In genomic region chr7:10707519-10707918, GRCh38 we compare ENCODE assay signal across 1 cellular context.
TF ChIP-seq lines count a peak whose summit lies in the region.

No MANE protein-coding gene starts in this region.

TF ChIP-seq in K562, 482 proteins besides CTCF, POLR2A, EP300 and RAD21 (continued from another document and continues in another):
- TF ChIP-seq ZFP30 (CRISPR knock-in tag; IDR thresholded peaks at IDR 0.05; ENCODE audit: borderline replicate concordance) (no peak), HMBOX1 (IDR thresholded peaks at IDR 0.05) (no peak), ID3 (CRISPR knock-in tag; IDR thresholded peaks at IDR 0.05) (no peak), ID3 (tag; IDR thresholded peaks at IDR 0.05) (peak; percentile 54; the same call in 1 of the 2 replicates), FOXA1 (IDR thresholded peaks at IDR 0.05; ENCODE audit: borderline replicate concordance) (no peak), TAL1 (IDR thresholded peaks at IDR 0.05) (peak; percentile 94), NFIC (IDR thresholded peaks at IDR 0.05) (peak; percentile 71), ETV1 (tag; conservative IDR thresholded peaks at IDR 0.05; ENCODE audit: low read depth) (peak; percentile 99), ETV5 (CRISPR knock-in tag; IDR thresholded peaks at IDR 0.05; ENCODE audit: low read depth) (no peak), NFE2L1 (tag; IDR thresholded peaks at IDR 0.05; ENCODE audit: borderline replicate concordance, low read depth) (no peak), RUNX1 (IDR thresholded peaks at IDR 0.05; ENCODE audit: low read depth) (peak; percentile 81; the same call in 1 of the 2 replicates), FOXJ2 (tag; IDR thresholded peaks at IDR 0.05) (no peak), ZKSCAN8 (CRISPR knock-in tag; IDR thresholded peaks at IDR 0.05) (no peak), ZNF282 (CRISPR knock-in tag; IDR thresholded peaks at IDR 0.05) (no peak), ZFP1 (CRISPR knock-in tag; IDR thresholded peaks at IDR 0.05) (no peak), ILK (tag; IDR thresholded peaks at IDR 0.05; ENCODE audit: borderline replicate concordance, low read depth) (no peak), EZH2 (IDR thresholded peaks at IDR 0.05; ENCODE audit: borderline replicate concordance, low read depth, low read length) (no peak; the same call in 1 of the 2 replicates), NFYB (IDR thresholded peaks at IDR 0.05; ENCODE audit: extremely low read depth, insufficient read length) (no peak), ZMIZ1 (IDR thresholded peaks at IDR 0.05; ENCODE audit: low read depth in 2 of 2, low read length in 2 of 2) (peak in 1 of 2 experiments; percentile 95; a peak in 2 of 4 replicates), SUPT5H (IDR thresholded peaks at IDR 0.05) (no peak), ARNT (IDR thresholded peaks at IDR 0.05) (peak in 1 of 2 experiments; percentile 82; a peak in 1 of 4 replicates), PTTG1 (tag; IDR thresholded peaks at IDR 0.05; ENCODE audit: low read depth) (no peak), ZKSCAN1 (IDR thresholded peaks at IDR 0.05; ENCODE audit: low read depth, low read length) (no peak), ZNF232 (CRISPR knock-in tag; IDR thresholded peaks at IDR 0.05) (no peak), HNRNPL (IDR thresholded peaks at IDR 0.05; ENCODE audit: low read depth, low read length) (no peak), ATF2 (CRISPR knock-in tag; IDR thresholded peaks at IDR 0.05) (no peak), IFI16 (CRISPR knock-in tag; IDR thresholded peaks at IDR 0.05) (no peak), RNF2 (IDR thresholded peaks at IDR 0.05) (peak; percentile 90), MTA1 (IDR thresholded peaks at IDR 0.05; ENCODE audit: borderline replicate concordance) (peak; percentile 60; the same call in 1 of the 2 replicates), FOXK2 (conservative IDR thresholded peaks at IDR 0.05 in 1 of 2, IDR thresholded peaks at IDR 0.05 in 1 of 2; ENCODE audit: low read depth in 2 of 2) (no peak; a peak in 1 of 4 replicates), TCFL5 (CRISPR knock-in tag; conservative IDR thresholded peaks at IDR 0.05) (no peak), KDM1A (IDR thresholded peaks at IDR 0.05) (peak; percentile 64 to 68; a peak in 3 of 4 replicates), ZBTB1 (CRISPR knock-in tag; IDR thresholded peaks at IDR 0.05; ENCODE audit: borderline replicate concordance, low read depth) (no peak), KLF16 (IDR thresholded peaks at IDR 0.05) (peak; percentile 89), CSDE1 (IDR thresholded peaks at IDR 0.05) (no peak), NCOA1 (IDR thresholded peaks at IDR 0.05; ENCODE audit: low read depth) (peak; percentile 66; the same call in 1 of the 2 replicates), ETS1 (conservative IDR thresholded peaks at IDR 0.05; ENCODE audit: control insufficient read depth, low read depth, low read length) (no peak), SMARCC2 (IDR thresholded peaks at IDR 0.05; ENCODE audit: low read depth) (peak; percentile 97), CREBBP (IDR thresholded peaks at IDR 0.05; ENCODE audit: low read depth, low read length) (no peak), ZNF280B (CRISPR knock-in tag; IDR thresholded peaks at IDR 0.05) (no peak), KDM4B (IDR thresholded peaks at IDR 0.05; ENCODE audit: borderline replicate concordance in 2 of 2, low read depth in 1 of 2) (no peak), RBM34 (IDR thresholded peaks at IDR 0.05; ENCODE audit: borderline replicate concordance, insufficient read depth, low read length) (no peak), GABPB1 (CRISPR knock-in tag; IDR thresholded peaks at IDR 0.05) (no peak)
- TF ChIP-seq, protein P1, sequence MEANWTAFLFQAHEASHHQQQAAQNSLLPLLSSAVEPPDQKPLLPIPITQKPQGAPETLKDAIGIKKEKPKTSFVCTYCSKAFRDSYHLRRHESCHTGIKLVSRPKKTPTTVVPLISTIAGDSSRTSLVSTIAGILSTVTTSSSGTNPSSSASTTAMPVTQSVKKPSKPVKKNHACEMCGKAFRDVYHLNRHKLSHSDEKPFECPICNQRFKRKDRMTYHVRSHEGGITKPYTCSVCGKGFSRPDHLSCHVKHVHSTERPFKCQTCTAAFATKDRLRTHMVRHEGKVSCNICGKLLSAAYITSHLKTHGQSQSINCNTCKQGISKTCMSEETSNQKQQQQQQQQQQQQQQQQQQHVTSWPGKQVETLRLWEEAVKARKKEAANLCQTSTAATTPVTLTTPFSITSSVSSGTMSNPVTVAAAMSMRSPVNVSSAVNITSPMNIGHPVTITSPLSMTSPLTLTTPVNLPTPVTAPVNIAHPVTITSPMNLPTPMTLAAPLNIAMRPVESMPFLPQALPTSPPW (CRISPR knock-in tag; IDR thresholded peaks at IDR 0.05): peak; percentile 37; the same call in 1 of the 2 replicates
- TF ChIP-seq, protein P2, sequence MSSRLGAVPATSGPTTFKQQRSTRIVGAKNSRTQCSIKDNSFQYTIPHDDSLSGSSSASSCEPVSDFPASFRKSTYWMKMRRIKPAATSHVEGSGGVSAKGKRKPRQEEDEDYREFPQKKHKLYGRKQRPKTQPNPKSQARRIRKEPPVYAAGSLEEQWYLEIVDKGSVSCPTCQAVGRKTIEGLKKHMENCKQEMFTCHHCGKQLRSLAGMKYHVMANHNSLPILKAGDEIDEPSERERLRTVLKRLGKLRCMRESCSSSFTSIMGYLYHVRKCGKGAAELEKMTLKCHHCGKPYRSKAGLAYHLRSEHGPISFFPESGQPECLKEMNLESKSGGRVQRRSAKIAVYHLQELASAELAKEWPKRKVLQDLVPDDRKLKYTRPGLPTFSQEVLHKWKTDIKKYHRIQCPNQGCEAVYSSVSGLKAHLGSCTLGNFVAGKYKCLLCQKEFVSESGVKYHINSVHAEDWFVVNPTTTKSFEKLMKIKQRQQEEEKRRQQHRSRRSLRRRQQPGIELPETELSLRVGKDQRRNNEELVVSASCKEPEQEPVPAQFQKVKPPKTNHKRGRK (tag; IDR thresholded peaks at IDR 0.05): no peak
- TF ChIP-seq, protein P3, sequence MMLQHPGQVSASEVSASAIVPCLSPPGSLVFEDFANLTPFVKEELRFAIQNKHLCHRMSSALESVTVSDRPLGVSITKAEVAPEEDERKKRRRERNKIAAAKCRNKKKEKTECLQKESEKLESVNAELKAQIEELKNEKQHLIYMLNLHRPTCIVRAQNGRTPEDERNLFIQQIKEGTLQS (IDR thresholded peaks at IDR 0.05): peak; percentile 18; the same call in 1 of the 2 replicates
- TF ChIP-seq, protein P3 (CRISPR knock-in tag; conservative IDR thresholded peaks at IDR 0.05): 0 out of 2 replicates have a peak, but pooled peaks have one; percentile 39
- TF ChIP-seq, protein P4, sequence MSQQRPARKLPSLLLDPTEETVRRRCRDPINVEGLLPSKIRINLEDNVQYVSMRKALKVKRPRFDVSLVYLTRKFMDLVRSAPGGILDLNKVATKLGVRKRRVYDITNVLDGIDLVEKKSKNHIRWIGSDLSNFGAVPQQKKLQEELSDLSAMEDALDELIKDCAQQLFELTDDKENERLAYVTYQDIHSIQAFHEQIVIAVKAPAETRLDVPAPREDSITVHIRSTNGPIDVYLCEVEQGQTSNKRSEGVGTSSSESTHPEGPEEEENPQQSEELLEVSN (IDR thresholded peaks at IDR 0.05; ENCODE audit: borderline replicate concordance in 1 of 2, extremely low read depth in 1 of 2, insufficient read depth in 1 of 2, insufficient read length in 1 of 2, low read depth in 1 of 2, low read length in 1 of 2, poor library complexity in 1 of 2, severe bottlenecking in 1 of 2): no peak
- TF ChIP-seq, protein P5, sequence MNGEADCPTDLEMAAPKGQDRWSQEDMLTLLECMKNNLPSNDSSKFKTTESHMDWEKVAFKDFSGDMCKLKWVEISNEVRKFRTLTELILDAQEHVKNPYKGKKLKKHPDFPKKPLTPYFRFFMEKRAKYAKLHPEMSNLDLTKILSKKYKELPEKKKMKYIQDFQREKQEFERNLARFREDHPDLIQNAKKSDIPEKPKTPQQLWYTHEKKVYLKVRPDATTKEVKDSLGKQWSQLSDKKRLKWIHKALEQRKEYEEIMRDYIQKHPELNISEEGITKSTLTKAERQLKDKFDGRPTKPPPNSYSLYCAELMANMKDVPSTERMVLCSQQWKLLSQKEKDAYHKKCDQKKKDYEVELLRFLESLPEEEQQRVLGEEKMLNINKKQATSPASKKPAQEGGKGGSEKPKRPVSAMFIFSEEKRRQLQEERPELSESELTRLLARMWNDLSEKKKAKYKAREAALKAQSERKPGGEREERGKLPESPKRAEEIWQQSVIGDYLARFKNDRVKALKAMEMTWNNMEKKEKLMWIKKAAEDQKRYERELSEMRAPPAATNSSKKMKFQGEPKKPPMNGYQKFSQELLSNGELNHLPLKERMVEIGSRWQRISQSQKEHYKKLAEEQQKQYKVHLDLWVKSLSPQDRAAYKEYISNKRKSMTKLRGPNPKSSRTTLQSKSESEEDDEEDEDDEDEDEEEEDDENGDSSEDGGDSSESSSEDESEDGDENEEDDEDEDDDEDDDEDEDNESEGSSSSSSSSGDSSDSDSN (IDR thresholded peaks at IDR 0.05; ENCODE audit: borderline replicate concordance in 1 of 2, low read depth in 2 of 2, low read length in 2 of 2): no peak
- TF ChIP-seq, protein P6, sequence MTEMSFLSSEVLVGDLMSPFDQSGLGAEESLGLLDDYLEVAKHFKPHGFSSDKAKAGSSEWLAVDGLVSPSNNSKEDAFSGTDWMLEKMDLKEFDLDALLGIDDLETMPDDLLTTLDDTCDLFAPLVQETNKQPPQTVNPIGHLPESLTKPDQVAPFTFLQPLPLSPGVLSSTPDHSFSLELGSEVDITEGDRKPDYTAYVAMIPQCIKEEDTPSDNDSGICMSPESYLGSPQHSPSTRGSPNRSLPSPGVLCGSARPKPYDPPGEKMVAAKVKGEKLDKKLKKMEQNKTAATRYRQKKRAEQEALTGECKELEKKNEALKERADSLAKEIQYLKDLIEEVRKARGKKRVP (CRISPR knock-in tag; IDR thresholded peaks at IDR 0.05): peak; percentile 68; the same call in 1 of the 2 replicates
